19 cellular contexts compared by ENCODE assay signal in genomic region chr14:84825481-84825880, GRCh38.
DNase-seq lines count a peak whose midpoint lies in the region; ATAC-seq and TF ChIP-seq lines count a peak whose summit lies in the region.
"Had no signal": no experiment of that assay in that cellular context is flagged by ENCODE, and none has a peak within 500 bp of the region (broad histone marks: within the 10 kb centered on the region; RNA-seq: fewer than 3 reads in every experiment).

No MANE protein-coding gene starts in this region.

- TF ChIP-seq CTCF in nephron progenitor cell (IDR thresholded peaks at IDR 0.05) (no peak), spleen (IDR thresholded peaks at IDR 0.05 in 8 of 11, conservative IDR thresholded peaks at IDR 0.05 in 3 of 11) (no peak)

- peaks cover 22% of the 10 kb centered on the region for H3K9me3 Mint-ChIP-seq in nephron progenitor cell

- peaks cover 5% of the 10 kb centered on the region for H3K36me3 Mint-ChIP-seq in nephron progenitor cell (ENCODE audit: low read depth)

- no peaks in the 10 kb centered on the region for H3K27me3 ChIP-seq in spleen (replicated peaks in 1 of 7)
- H3K27me3 ChIP-seq: ascending aorta; BLaER1 treated with 17β-estradiol and CSF1 and Interleukin-3, amounts not matched to agents 10 nM and 100 nM; vagina had no signal

- H3K9me3 ChIP-seq in spleen, result peaks cover 0 to 37% (median 25%) of the 10 kb centered on the region in 8 donors
- H3K9me3 ChIP-seq: ascending aorta, vagina had no signal

- ATAC-seq in esophagus mucosa (peak; percentile 62), GM19328 (IDR thresholded peaks at IDR 0.05; ENCODE audit: unreplicated experiment) (no peak)
- ATAC-seq: GM12878 had no signal

- H3K36me3 ChIP-seq in spleen, result no peaks in the 10 kb centered on the region
- H3K36me3 ChIP-seq: ascending aorta; BLaER1 treated with 17β-estradiol and CSF1 and Interleukin-3, amounts not matched to agents 10 nM and 100 nM; vagina had no signal

- no peak for TF ChIP-seq POLR2A in spleen (IDR thresholded peaks at IDR 0.05)

- H3K27me3 Mint-ChIP-seq in nephron progenitor cell (ENCODE audit: low read depth, poor library complexity), result peaks cover 5% of the 10 kb centered on the region
- H3K27me3 Mint-ChIP-seq: stimulated activated naive CD8-positive, alpha-beta T cell treated with anti-CD3 and anti-CD28 coated beads, Interleukin-15, Interleukin-2, amounts not matched to agents 100 ng/mL and 50 ng/mL, for 24 hours had no signal

- H3K4me1 Mint-ChIP-seq in nephron progenitor cell, result peaks cover 25% of the 10 kb centered on the region

- no peaks in the 10 kb centered on the region for H3K4me1 ChIP-seq in spleen
- H3K4me1 ChIP-seq: ascending aorta, vagina had no signal

- intact Hi-C loops in spleen (cut with DNase I; ENCODE audit: low total_unique reads), result no loop called here

- no peak overlapping the region for H3K4me3 Mint-ChIP-seq in nephron progenitor cell
- H3K4me3 Mint-ChIP-seq: stimulated activated naive CD8-positive, alpha-beta T cell treated with anti-CD3 and anti-CD28 coated beads, Interleukin-15, Interleukin-2, amounts not matched to agents 100 ng/mL and 50 ng/mL, for 24 hours had no signal

- WGBS in spleen, 5 donors, result 88 to 94% (median 91%) methylated on average over 6 of the region's 6 CpGs

- no peak overlapping the region for H3K27ac ChIP-seq in spleen
- H3K27ac ChIP-seq: ascending aorta; BLaER1 treated with 17β-estradiol and CSF1 and Interleukin-3, amounts not matched to agents 10 nM and 100 nM; vagina had no signal

- DNase-seq in GM04504 (ENCODE audit: low read depth) (peak; percentile 29), RPMI7951 (ENCODE audit: low read depth) (peak; percentile 13), nephron progenitor cell (no peak), spleen (no peak), SW480 (ENCODE audit: low spot score) (no peak)
- DNase-seq in stimulated activated CD4-positive, alpha-beta T cell treated with anti-CD3 and anti-CD28 coated beads, Interleukin-4, amount 100 ng/mL, for 1 hour, result no peak
- DNase-seq: activated effector memory CD4-positive, alpha-beta T cell treated with Interleukin-2 at 50 U/mL for 16 hours; DND-41; kidney; NCI-H187; NCI-H510A; OCI-M1 had no signal

- H3K4me3 ChIP-seq in spleen, result no peak overlapping the region
- H3K4me3 ChIP-seq: ascending aorta; BLaER1 treated with 17β-estradiol and CSF1 and Interleukin-3, amounts not matched to agents 10 nM and 100 nM; GM12878; vagina had no signal

- peak overlapping the region; percentile 92 for H3K27ac Mint-ChIP-seq in nephron progenitor cell
- H3K27ac Mint-ChIP-seq: stimulated activated naive CD8-positive, alpha-beta T cell treated with anti-CD3 and anti-CD28 coated beads, Interleukin-15, Interleukin-2, amounts not matched to agents 100 ng/mL and 50 ng/mL, for 24 hours had no signal

Comparison
In these comparisons a context has a peak if more than half of its experiments do, and no peak if none do; other contexts are left out.
1. DNase-seq: peak in GM04504 (single experiment) and RPMI7951 (single experiment); none in nephron progenitor cell (single experiment), spleen (single experiment), SW480 (single experiment) and stimulated activated CD4-positive, alpha-beta T cell treated with anti-CD3 and anti-CD28 coated beads, Interleukin-4, amount 100 ng/mL, for 1 hour (single experiment).